ENCODE assay signal across 9 cellular contexts in genomic region chr11:62592989-62593421, GRCh38. TPM values are rescaled to one million over a fixed set of nuclear protein-coding genes. Genes with fewer than 3 reads are reported as not detected.
DNase-seq lines count a peak whose midpoint lies in the region; ATAC-seq and TF ChIP-seq lines count a peak whose summit lies in the region.
"Had no signal": no experiment of that assay in that cellular context is flagged by ENCODE, and none has a peak within 500 bp of the region (broad histone marks: within the 10 kb centered on the region; RNA-seq: fewer than 3 reads in every experiment).

No MANE protein-coding gene starts in this region.

- peak overlapping the region; percentile 63 for H3K4me3 Mint-ChIP-seq in central memory CD8-positive, alpha-beta T cell
- H3K4me3 Mint-ChIP-seq in natural killer cell, result peak overlapping the region; percentile 57

- H4K20me1 ChIP-seq in Karpas-422 (ENCODE audit: insufficient read depth, low read depth, low read length), result 0 out of 2 replicates have a peak, but pooled peaks cover 5% of the 10 kb centered on the region

- DNase-seq in Karpas-422 (no peak), natural killer cell (peak; percentile 13), NCI-H774 (lab: John Stamatoyannopoulos, UW) (no peak), HUDEP-2 (lab: John Stamatoyannopoulos, UW; ENCODE audit: unreplicated experiment in 76 of 76) (no peak)
- no peak for DNase-seq in central memory CD8-positive, alpha-beta T cell (ENCODE audit: low spot score in 2 of 2)
- DNase-seq: NCI-H510A had no signal

- no peaks in the 10 kb centered on the region for H3K9me3 Mint-ChIP-seq in central memory CD8-positive, alpha-beta T cell
- no peaks in the 10 kb centered on the region for H3K9me3 Mint-ChIP-seq in natural killer cell

- peaks cover 58% of the 10 kb centered on the region for H3K36me3 Mint-ChIP-seq in central memory CD8-positive, alpha-beta T cell (ENCODE audit: insufficient read depth)
- H3K36me3 Mint-ChIP-seq in natural killer cell, result peaks cover 7% of the 10 kb centered on the region

- peak overlapping the region; percentile 88 for H3K4me2 ChIP-seq in Karpas-422 (ENCODE audit: low read depth, low read length, poor library complexity, severe bottlenecking)

- H3K27ac ChIP-seq in 22Rv1, result peak overlapping the region; percentile 93
- peak overlapping the region; percentile 83 for H3K27ac ChIP-seq in Karpas-422 (ENCODE audit: low read length)

- H3K27ac Mint-ChIP-seq in central memory CD8-positive, alpha-beta T cell (ENCODE audit: low read depth), result peak overlapping the region; percentile 96
- H3K27ac Mint-ChIP-seq in natural killer cell, result peak overlapping the region; percentile 94 to 97

- no peaks in the 10 kb centered on the region for H3K9me3 ChIP-seq in Karpas-422 (ENCODE audit: low read length)

- peak overlapping the region; percentile 86 for H3K9ac ChIP-seq in Karpas-422 (ENCODE audit: low read length)

- no peak for ATAC-seq in central memory CD8-positive, alpha-beta T cell (replicated peaks; ENCODE audit: extremely low read depth, poor library complexity, severe bottlenecking)
- ATAC-seq in natural killer cell (no peak), HG02763 (IDR thresholded peaks at IDR 0.05; ENCODE audit: unreplicated experiment) (no peak), GM19467 (IDR thresholded peaks at IDR 0.05; ENCODE audit: unreplicated experiment) (no peak)

- intact Hi-C loops in natural killer cell (cut with micrococcal nuclease), result loop anchor here (1.0 to 5.0 kb wide), 4 partner anchors 84 to 289 kb away; partner anchors contain the start of genes SLC3A2 and UBXN1

- no peak overlapping the region for H2AFZ ChIP-seq in Karpas-422 (ENCODE audit: low read length)

- H3K4me1 ChIP-seq in Karpas-422 (ENCODE audit: low read length), result peaks cover 34% of the 10 kb centered on the region

- peaks cover 47% of the 10 kb centered on the region for H3K4me1 Mint-ChIP-seq in central memory CD8-positive, alpha-beta T cell
- H3K4me1 Mint-ChIP-seq in natural killer cell, result peaks cover 38 to 51% of the 10 kb centered on the region in 2 donors

- peaks cover 34% of the 10 kb centered on the region for H3K79me2 ChIP-seq in Karpas-422 (ENCODE audit: low read length)

- TF ChIP-seq CTCF in 22Rv1 (IDR thresholded peaks at IDR 0.05) (no peak), natural killer cell (IDR thresholded peaks at IDR 0.05) (no peak)

- no peaks in the 10 kb centered on the region for H3K27me3 Mint-ChIP-seq in central memory CD8-positive, alpha-beta T cell
- H3K27me3 Mint-ChIP-seq in natural killer cell (ENCODE audit: low read depth in 2 of 2), result no peaks in the 10 kb centered on the region

- peaks cover 36% of the 10 kb centered on the region; the same call in 1 of the 2 replicates for H3K36me3 ChIP-seq in Karpas-422 (ENCODE audit: insufficient read depth, low read length)

- peak overlapping the region; percentile 74; the same call in 1 of the 2 replicates for H3K4me3 ChIP-seq in Karpas-422 (ENCODE audit: low read length)

- no peaks in the 10 kb centered on the region for H3K9me2 ChIP-seq in Karpas-422 (replicated peaks; ENCODE audit: insufficient read depth, low read length)

- H3K27me3 ChIP-seq in Karpas-422 (ENCODE audit: low read length), result no peaks in the 10 kb centered on the region

RNA-seq across cellular contexts. Expression of gene TUT1, which starts 1.7 kb away (rescaled TPM):
- total RNA-seq in Karpas-422 (2014; rRNA removed; shearing (Covaris generic); ENCODE audit: low replicate concordance), result 8.1 and 17.3 TPM in 2 replicates
- total RNA-seq in natural killer cell, result 10 to 100 TPM; 20.0 to 28.9 (median 26.2) TPM

RNA-seq across cellular contexts. Expression of gene MTA2, which starts 8.7 kb away (rescaled TPM):
- total RNA-seq in Karpas-422 (2014; rRNA removed; shearing (Covaris generic); ENCODE audit: low replicate concordance), result 60.2 and 89.3 TPM in 2 replicates
- 100 to 1,000 TPM; 254 to 305 (median 259) TPM for total RNA-seq in natural killer cell

RNA-seq across cellular contexts. Expression of gene EEF1G, which starts 19.3 kb away (rescaled TPM):
- 1,351 and 2,115 TPM in 2 replicates for total RNA-seq in Karpas-422 (2014; rRNA removed; shearing (Covaris generic); ENCODE audit: low replicate concordance)
- total RNA-seq in natural killer cell, result 100 to 1,000 TPM; 628 to 754 (median 714) TPM

RNA-seq across cellular contexts. Expression of gene EML3, which starts 19.6 kb away (rescaled TPM):
- 21.2 and 22.0 TPM in 2 replicates for total RNA-seq in Karpas-422 (2014; rRNA removed; shearing (Covaris generic); ENCODE audit: low replicate concordance)
- 100 to 1,000 TPM; 221 to 233 (median 232) TPM for total RNA-seq in natural killer cell

RNA-seq across cellular contexts. Expression of gene ROM1, which starts 20.1 kb away (rescaled TPM):
- total RNA-seq in Karpas-422 (2014; rRNA removed; shearing (Covaris generic); ENCODE audit: low replicate concordance), result 0.45 and 1.2 TPM in 2 replicates
- total RNA-seq in natural killer cell, result 1 to 10 TPM; 2.6 to 6.9 (median 3.9) TPM
